ENCODE assay signal across 8 cellular contexts in the genomic region with DNA sequence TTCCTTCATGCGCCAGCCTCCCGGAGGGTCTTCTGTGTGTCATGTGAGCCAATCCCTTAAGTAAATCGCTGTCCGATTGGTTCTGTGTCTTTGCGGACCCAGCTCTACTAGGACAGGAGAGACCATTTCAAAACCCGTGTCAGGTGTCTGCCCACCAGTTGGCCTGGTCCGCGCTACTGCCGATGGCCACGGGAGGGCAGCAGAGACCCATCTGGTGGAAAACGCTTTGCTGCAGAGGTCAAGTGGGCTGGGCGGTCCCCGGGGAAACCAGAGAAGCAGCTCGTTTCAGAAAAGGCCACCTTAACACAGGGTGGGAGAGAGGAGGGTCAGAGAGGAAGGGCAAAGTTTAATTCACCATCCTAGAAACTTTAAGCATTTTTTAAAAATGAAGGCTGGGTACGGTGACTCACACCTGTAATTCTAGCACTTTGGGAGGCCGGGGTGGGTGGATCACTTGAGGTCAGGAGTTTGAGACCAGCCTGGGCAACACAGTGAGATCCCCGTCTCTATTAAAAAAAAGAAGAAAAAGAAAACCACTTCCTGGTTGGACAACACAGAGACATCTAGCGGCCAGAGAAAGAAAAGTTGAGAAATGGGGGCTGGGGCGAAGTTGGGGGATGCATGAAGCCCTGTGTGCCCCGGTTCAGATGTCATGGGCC. TPM values are rescaled to one million over a fixed set of nuclear protein-coding genes. Genes with fewer than 3 reads are reported as not detected.
DNase-seq lines count a peak whose midpoint lies in the region; ATAC-seq, FAIRE-seq and TF ChIP-seq lines count a peak whose summit lies in the region.

No MANE protein-coding gene starts in this region.

- FAIRE-seq in GM12892 (lab: Jason Lieb, UNC), result peak; percentile 89
- peak; percentile 60 for FAIRE-seq in H1 (lab: Jason Lieb, UNC)

- no peak overlapping the region for H3K4me3 ChIP-seq in NT2/D1 (ENCODE audit: insufficient read length, low read depth)
- no peak overlapping the region for H3K4me3 ChIP-seq in H1 (ENCODE audit: extremely low read depth in 1 of 4, insufficient read depth in 2 of 4, low read depth in 3 of 4, low read length in 4 of 4)

- POLR2A ChIA-PET in H1 (lab: Charles Lee; ENCODE audit: partially characterized antibody), result interaction anchor here (0.9 to 1.5 kb wide), 3 partner anchors 12 to 61 kb away, joined by 3 to 6 read pairs (median 3); no protein-coding TSS in a partner anchor

- no peaks in the 10 kb centered on the region for H3K79me2 ChIP-seq in H1 (ENCODE audit: control insufficient read depth in 1 of 2, insufficient read depth in 2 of 2, low read length in 2 of 2)

- H2BK15ac ChIP-seq in H1 (ENCODE audit: low read length), result no peak overlapping the region

- peak overlapping the region; percentile 62 for H3K4me3 Mint-ChIP-seq in activated CD8-positive, alpha-beta memory T cell treated with anti-CD3 and anti-CD28 coated beads, Interleukin-2, amount 10 ng/mL, durations not matched to agents 7 days and 5 days
- H3K4me3 Mint-ChIP-seq in mesothelial cell of epicardium, result no peak overlapping the region

- no peaks in the 10 kb centered on the region for H3K36me3 Mint-ChIP-seq in activated CD8-positive, alpha-beta memory T cell treated with anti-CD3 and anti-CD28 coated beads, Interleukin-2, amount 10 ng/mL, durations not matched to agents 7 days and 5 days
- no peaks in the 10 kb centered on the region for H3K36me3 Mint-ChIP-seq in mesothelial cell of epicardium

- H3K4me2 ChIP-seq in H1 (ENCODE audit: insufficient read depth in 1 of 2, low read depth in 2 of 2, low read length in 2 of 2), result no peak overlapping the region

- H3K9me3 Mint-ChIP-seq in activated CD8-positive, alpha-beta memory T cell treated with anti-CD3 and anti-CD28 coated beads, Interleukin-2, amount 10 ng/mL, durations not matched to agents 7 days and 5 days (ENCODE audit: low read depth), result no peaks in the 10 kb centered on the region
- no peaks in the 10 kb centered on the region for H3K9me3 Mint-ChIP-seq in mesothelial cell of epicardium

- H3K27me3 Mint-ChIP-seq in activated CD8-positive, alpha-beta memory T cell treated with anti-CD3 and anti-CD28 coated beads, Interleukin-2, amount 10 ng/mL, durations not matched to agents 7 days and 5 days, result no peaks in the 10 kb centered on the region
- H3K27me3 Mint-ChIP-seq in mesothelial cell of epicardium (ENCODE audit: low read depth), result no peaks in the 10 kb centered on the region

- no peak overlapping the region for H2BK12ac ChIP-seq in H1 (ENCODE audit: low read depth, low read length)

- H3K9ac ChIP-seq in NT2/D1 (ENCODE audit: insufficient read length, low read depth) (no peak overlapping the region), H1 (replicated peaks in 1 of 4; ENCODE audit: extremely low read depth in 1 of 4, low read depth in 3 of 4, low read length in 3 of 4) (no peak overlapping the region)

- peak; percentile 96 to 99 (median 97) for TF ChIP-seq CTCF in H1 (IDR thresholded peaks at IDR 0.05; ENCODE audit: control extremely low read depth in 1 of 3, insufficient read depth in 1 of 3, low read depth in 1 of 3, low read length in 3 of 3)
- peak; percentile 93 for TF ChIP-seq CTCF in mesothelial cell of epicardium (IDR thresholded peaks at IDR 0.05; ENCODE audit: unreplicated experiment)

- CTCF ChIA-PET in activated CD8-positive, alpha-beta memory T cell treated with anti-CD3 and anti-CD28 coated beads, Interleukin-2, amount 10 ng/mL, durations not matched to agents 7 days and 5 days (lab: Charles Lee), result interaction anchor here (0.6 to 2.2 kb wide), 34 partner anchors 8 to 682 kb away, joined by 3 to 19 read pairs (median 4); a partner anchor contains a TSS
- CTCF ChIA-PET in H1 (lab: Charles Lee; ENCODE audit: partially characterized antibody), result interaction anchor here (0.5 to 3.0 kb wide), 94 partner anchors 10 to 954 kb away, joined by 3 to 31 read pairs (median 4); no protein-coding TSS in a partner anchor

- H3K23me2 ChIP-seq in H1 (ENCODE audit: low read depth, low read length), result no peaks in the 10 kb centered on the region; the same call in 1 of the 2 replicates

- no peak overlapping the region for H2AK5ac ChIP-seq in H1 (ENCODE audit: low read depth, low read length)

- H3K14ac ChIP-seq in H1 (ENCODE audit: insufficient read length), result no peak overlapping the region

- no peaks in the 10 kb centered on the region for H3K79me1 ChIP-seq in H1 (ENCODE audit: low read depth, low read length)

- 23% methylated on average over 19 of the region's 20 CpGs; no CpG with 5 or more reads in 1 of the 2 experiments for WGBS in H1 (ENCODE audit: extremely low coverage in 1 of 2, insufficient coverage in 1 of 2, insufficient read length in 1 of 2, insufficient replicate concordance in 2 of 2, low coverage in 1 of 2, low lambda C conversion rate in 2 of 2, missing lambda C conversion rate in 1 of 2), 2 experiments

- H3K4ac ChIP-seq in H1 (replicated peaks; ENCODE audit: insufficient read length, low read depth, low read length), result no peak overlapping the region

- no peak overlapping the region for H2AFZ ChIP-seq in H1 (ENCODE audit: low read length)

- TF ChIP-seq POLR2A in GM12892 (IDR thresholded peaks at IDR 0.05; ENCODE audit: low read depth, low read length) (no peak), H1 (IDR thresholded peaks at IDR 0.05; ENCODE audit: control extremely low read depth in 1 of 2, low read depth in 2 of 2, low read length in 2 of 2) (no peak)

- no peak overlapping the region for H2BK20ac ChIP-seq in H1 (ENCODE audit: low read length)

- H3K56ac ChIP-seq in H1 (replicated peaks; ENCODE audit: insufficient read length, low read depth, low read length), result no peak overlapping the region

- no peak overlapping the region for H2BK120ac ChIP-seq in H1 (replicated peaks; ENCODE audit: low read depth, low read length)

- TF ChIP-seq RAD21 in H1 (IDR thresholded peaks at IDR 0.05 in 1 of 2, conservative IDR thresholded peaks at IDR 0.05 in 1 of 2; ENCODE audit: low read depth in 2 of 2, low read length in 2 of 2), result peak; percentile 98 to 99

- TF ChIP-seq EP300 in H1 (IDR thresholded peaks at IDR 0.05; ENCODE audit: borderline replicate concordance in 1 of 2, low read depth in 2 of 2, low read length in 2 of 2), result 0 out of 3 replicates have a peak, but pooled peaks of 1 of the 2 experiments have one; percentile 8

- H3K4me1 Mint-ChIP-seq in activated CD8-positive, alpha-beta memory T cell treated with anti-CD3 and anti-CD28 coated beads, Interleukin-2, amount 10 ng/mL, durations not matched to agents 7 days and 5 days, result peaks cover 7% of the 10 kb centered on the region
- H3K4me1 Mint-ChIP-seq in mesothelial cell of epicardium, result peaks cover 8% of the 10 kb centered on the region

- no peak overlapping the region for H3K18ac ChIP-seq in H1 (ENCODE audit: extremely low read depth, low read length)

- no peak overlapping the region for H4K5ac ChIP-seq in H1 (ENCODE audit: insufficient read length, low read depth, low read length)

- no peak overlapping the region for H3K23ac ChIP-seq in H1 (ENCODE audit: insufficient read length)

- no peak overlapping the region for H4K91ac ChIP-seq in H1 (replicated peaks; ENCODE audit: insufficient read length, low read length)

- DNase-seq in GM12892 (ENCODE audit: insufficient read length) (peak; percentile 90), HS-27A (ENCODE audit: low read depth) (peak; percentile 51), NT2/D1 (ENCODE audit: low read depth, low spot score) (peak; percentile 84), H1 (ENCODE audit: low read depth in 1 of 2, low spot score in 2 of 2) (peak; percentile 83 to 100), mesothelial cell of epicardium (ENCODE audit: low spot score in 2 of 2, unreplicated experiment in 2 of 2) (peak; percentile 74 to 94)
- peak; percentile 90 for DNase-seq in activated CD8-positive, alpha-beta memory T cell treated with anti-CD3 and anti-CD28 coated beads, Interleukin-2, amount 10 ng/mL, durations not matched to agents 7 days and 5 days
- DNase-seq in stimulated activated CD8-positive, alpha-beta memory T cell treated with anti-CD3 and anti-CD28 coated beads, Interleukin-15, amount 100 ng/mL, for 48 hours (ENCODE audit: low read depth in 2 of 2), result peak; percentile 77 to 78

- H4K8ac ChIP-seq in H1 (ENCODE audit: extremely low read depth, insufficient read depth, low read length), result no peak overlapping the region

- no peaks in the 10 kb centered on the region for H4K20me1 ChIP-seq in H1 (replicated peaks in 1 of 2; ENCODE audit: control insufficient read depth in 1 of 2, insufficient read depth in 2 of 2, low read length in 2 of 2)

- H3K27ac ChIP-seq in H1 (ENCODE audit: low read depth, low read length), result no peak overlapping the region

- H3K27me3 ChIP-seq in NT2/D1 (ENCODE audit: insufficient read depth, insufficient read length) (no peaks in the 10 kb centered on the region), H1 (replicated peaks in 1 of 4; ENCODE audit: control insufficient read depth in 3 of 4, extremely low read depth in 1 of 4, insufficient read depth in 3 of 4, low read length in 3 of 4) (0 out of 7 replicates have a peak, but pooled peaks cover 0 to 2% (median 0%) of the 10 kb centered on the region in 4 experiments)

- peaks cover 10% of the 10 kb centered on the region for H3K4me1 ChIP-seq in NT2/D1 (ENCODE audit: insufficient read depth, insufficient read length)
- H3K4me1 ChIP-seq in H1 (replicated peaks in 1 of 4; ENCODE audit: control insufficient read depth in 3 of 4, insufficient read depth in 4 of 4, low read length in 3 of 4), result peaks cover 0 to 3% (median 1%) of the 10 kb centered on the region in 4 experiments; a peak in 2 of 7 replicates

- peak; percentile 95 for ATAC-seq in activated CD8-positive, alpha-beta memory T cell treated with anti-CD3 and anti-CD28 coated beads, Interleukin-2, amount 10 ng/mL, durations not matched to agents 7 days and 5 days
- no peak for ATAC-seq in HG03159 (IDR thresholded peaks at IDR 0.05; ENCODE audit: unreplicated experiment)

- no peak overlapping the region for H2BK5ac ChIP-seq in H1 (ENCODE audit: low read depth, low read length)

- H3K36me3 ChIP-seq in NT2/D1 (ENCODE audit: insufficient read depth, insufficient read length, low read length) (no peaks in the 10 kb centered on the region), H1 (ENCODE audit: control insufficient read depth in 2 of 4, insufficient read depth in 4 of 4, low read length in 3 of 4) (no peaks in the 10 kb centered on the region)

- H3K27ac Mint-ChIP-seq in activated CD8-positive, alpha-beta memory T cell treated with anti-CD3 and anti-CD28 coated beads, Interleukin-2, amount 10 ng/mL, durations not matched to agents 7 days and 5 days, result peak overlapping the region; percentile 84
- peak overlapping the region; percentile 71 for H3K27ac Mint-ChIP-seq in mesothelial cell of epicardium

- peaks cover 11% of the 10 kb centered on the region; the same call in 1 of the 2 replicates for H3K9me3 ChIP-seq in NT2/D1 (ENCODE audit: insufficient read depth, low read length)
- H3K9me3 ChIP-seq in H1 (ENCODE audit: insufficient read depth in 2 of 2, low read depth in 1 of 2, low read length in 1 of 2), result no peaks in the 10 kb centered on the region

RNA-seq across cellular contexts. Expression of a gene that starts 2.8 kb away (rescaled TPM):
- polyA plus RNA-seq in GM12892 (2012; ENCODE audit: missing spikeins), result not detected
- total RNA-seq in activated CD8-positive, alpha-beta memory T cell treated with anti-CD3 and anti-CD28 coated beads, Interleukin-2, amount 10 ng/mL, durations not matched to agents 7 days and 5 days, result not detected
- total RNA-seq in H1 (2021; fragmentation: NEBNext Ultra II Directional; extraction: Animal tissue kit (Norgen Biotek cat#: 25700)), result not detected in 2 replicates
- polyA plus RNA-seq in H1 (2011; rRNA removed), result 0.06 and 0.18 TPM in 2 replicates
- polyA plus RNA-seq in H1 (2011; cell fraction: cytosol; rRNA removed), result 0.12 TPM
- polyA plus RNA-seq in H1 (2011; cell fraction: nucleus; rRNA removed), result 0.23 TPM
- 0.15 to 0.29 TPM in 2 of 4 replicates, not detected in the others for polyA plus RNA-seq in H1 (2012, experiment 1 of 2)
- 0.42 TPM for polyA plus RNA-seq in H1 (2012, experiment 2 of 2)
- polyA plus RNA-seq in H1 (2013, experiment 1 of 2), result 0.06 TPM
- 0.02 TPM for polyA plus RNA-seq in H1 (2013, experiment 2 of 2)
- polyA minus RNA-seq in H1 (2011; rRNA and poly(A)+ RNA removed), result 0.17 TPM in 1 of 2 replicates, not detected in the other
- polyA minus RNA-seq in H1 (2011; cell fraction: cytosol; rRNA and poly(A)+ RNA removed), result not detected
- polyA minus RNA-seq in H1 (2011; cell fraction: nucleus; rRNA and poly(A)+ RNA removed), result not detected
- not detected in 3 replicates for total RNA-seq in mesothelial cell of epicardium
